In genomic region chr9:95047452-95048224, GRCh38 we compare ENCODE assay signal across 8 cellular contexts.
DNase-seq lines count a peak whose midpoint lies in the region; ATAC-seq and TF ChIP-seq lines count a peak whose summit lies in the region.

No MANE protein-coding gene starts in this region.

- H3K4me1 ChIP-seq in left ventricle myocardium inferior, result peaks cover 98% of the 10 kb centered on the region
- peaks cover 54% of the 10 kb centered on the region for H3K4me1 ChIP-seq in muscle layer of colon (ENCODE audit: insufficient read depth, low read length)
- H3K4me1 ChIP-seq in vagina, result peaks cover 71% of the 10 kb centered on the region

- intact Hi-C loops in left ventricle myocardium inferior (cut with micrococcal nuclease), result no loop called here
- intact Hi-C loops in Right ventricle myocardium inferior (cut with DNase I), result loop anchor here (5.0 kb wide), 3 partner anchors 35 to 80 kb away; no protein-coding TSS in a partner anchor
- intact Hi-C loops in vagina (cut with DNase I), result no loop called here

- no peak overlapping the region for H3K9ac ChIP-seq in muscle layer of colon (ENCODE audit: low read length)

- peak overlapping the region; percentile 77 to 90 (median 82) for H3K4me3 Mint-ChIP-seq in brain

- H3K4me3 ChIP-seq in left ventricle myocardium inferior, result peak overlapping the region; percentile 68
- H3K4me3 ChIP-seq in muscle layer of colon (ENCODE audit: low read depth in 1 of 2, low read length in 2 of 2), result peak overlapping the region; percentile 56 to 73
- peak overlapping the region; percentile 56 to 58 for H3K4me3 ChIP-seq in vagina

- H3K9me3 Mint-ChIP-seq in brain, result peaks cover 0 to 8% (median 0%) of the 10 kb centered on the region in 5 experiments

- no peaks in the 10 kb centered on the region for H3K9me3 ChIP-seq in left ventricle myocardium inferior (replicated peaks)
- H3K9me3 ChIP-seq in muscle layer of colon (ENCODE audit: low read length), result no peaks in the 10 kb centered on the region
- no peaks in the 10 kb centered on the region for H3K9me3 ChIP-seq in vagina

- TF ChIP-seq CTCF in left ventricle myocardium inferior (IDR thresholded peaks at IDR 0.05; ENCODE audit: borderline replicate concordance) (no peak), brain (conservative IDR thresholded peaks at IDR 0.05) (no peak), vagina (IDR thresholded peaks at IDR 0.05) (no peak)

- H3K27me3 ChIP-seq in left ventricle myocardium inferior (ENCODE audit: low read depth), result no peaks in the 10 kb centered on the region
- H3K27me3 ChIP-seq in muscle layer of colon (ENCODE audit: control insufficient read depth in 1 of 2, insufficient read depth in 2 of 2, low read length in 2 of 2), result no peaks in the 10 kb centered on the region
- no peaks in the 10 kb centered on the region for H3K27me3 ChIP-seq in vagina

- no peak for ATAC-seq in Right ventricle myocardium inferior

- peaks cover 73% of the 10 kb centered on the region for H3K27me3 Mint-ChIP-seq in brain

- DNase-seq in left ventricle myocardium inferior, result no peak
- no peak for DNase-seq in Right ventricle myocardium inferior (ENCODE audit: missing footprints)
- no peak for DNase-seq in vagina (ENCODE audit: extremely low spot score in 2 of 2)
- no peak for DNase-seq in NCI-H2227 (lab: John Stamatoyannopoulos, UW; ENCODE audit: unreplicated experiment)
- DNase-seq in T1000 (lab: John Stamatoyannopoulos, UW), result no peak
- DNase-seq in MV-4-11 (lab: John Stamatoyannopoulos, UW), result no peak

- no peak for TF ChIP-seq POLR2A in vagina (IDR thresholded peaks at IDR 0.05)

- peak overlapping the region; percentile 91 for H3K27ac ChIP-seq in left ventricle myocardium inferior (replicated peaks)
- H3K27ac ChIP-seq in muscle layer of colon (ENCODE audit: low read depth, low read length), result peak overlapping the region; percentile 81
- H3K27ac ChIP-seq in vagina, result peak overlapping the region; percentile 95

- peaks cover 21% of the 10 kb centered on the region for H3K36me3 ChIP-seq in left ventricle myocardium inferior
- H3K36me3 ChIP-seq in muscle layer of colon (ENCODE audit: insufficient read depth, low read length), result no peaks in the 10 kb centered on the region
- H3K36me3 ChIP-seq in vagina, result peaks cover 0 to 6% of the 10 kb centered on the region in 2 donors

- peaks cover 54% of the 10 kb centered on the region for H3K4me1 Mint-ChIP-seq in brain

- peaks cover 32% of the 10 kb centered on the region for H3K36me3 Mint-ChIP-seq in brain

- peak overlapping the region in 1 of 5 experiments; percentile 67 for H3K27ac Mint-ChIP-seq in brain
